13 cellular contexts compared by ENCODE assay signal in the genomic region with DNA sequence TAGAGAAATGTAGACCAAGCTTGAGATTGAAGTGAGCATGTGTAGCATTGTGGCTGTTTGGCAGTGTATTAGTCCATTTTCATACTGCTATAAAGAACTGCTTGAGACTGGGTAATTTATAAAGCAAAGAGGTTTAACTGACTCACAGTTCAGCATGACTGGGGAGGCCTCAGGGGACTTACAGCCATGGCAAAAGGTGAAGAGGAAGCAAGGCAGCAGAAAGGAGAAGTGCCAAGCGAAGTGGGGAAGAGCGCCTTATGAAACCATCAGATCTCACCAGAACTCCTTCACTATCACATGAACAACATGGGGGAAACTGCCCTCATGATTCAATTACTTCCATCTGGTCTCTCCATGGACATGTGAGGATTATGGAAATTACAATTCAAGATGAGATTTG. TPM values are rescaled to one million over a fixed set of nuclear protein-coding genes. Genes with fewer than 3 reads are reported as not detected.
DNase-seq lines count a peak whose midpoint lies in the region; ATAC-seq, FAIRE-seq and TF ChIP-seq lines count a peak whose summit lies in the region.
"Had no signal": no experiment of that assay in that cellular context is flagged by ENCODE, and none has a peak within 500 bp of the region (broad histone marks: within the 10 kb centered on the region; RNA-seq: fewer than 3 reads in every experiment).

No MANE protein-coding gene starts in this region.

- DNase-seq in GM19239 (ENCODE audit: insufficient read length, low spot score) (no peak), SIG-M5 treated with dmso at 0.1 percent for 504 hours (lab: John Stamatoyannopoulos, UW; ENCODE audit: unreplicated experiment) (peak; percentile 63), chondrocyte (ENCODE audit: low spot score) (no peak), osteoblast (ENCODE audit: insufficient read length, low spot score, missing footprints) (no peak)
- no peak for DNase-seq in activated CD8-positive, alpha-beta memory T cell treated with anti-CD3 and anti-CD28 coated beads for 24 hours
- DNase-seq: activated CD8-positive, alpha-beta T cell treated with anti-CD3 and anti-CD28 coated beads for 36 hours; Calu3; stimulated activated CD8-positive, alpha-beta memory T cell treated with anti-CD3 and anti-CD28 coated beads, Interleukin-4, amount 100 ng/mL, for 48 hours had no signal

- no peak overlapping the region for H3K4me3 Mint-ChIP-seq in stimulated activated memory B cell treated with anti-CD40 and anti-IgM and Interleukin-4, amounts not matched to agents 10 μg/mL and 1 μg/mL and 100 μg/mL, for 72 hours
- H3K4me3 Mint-ChIP-seq in chondrocyte (ENCODE audit: unreplicated experiment), result no peak overlapping the region
- H3K4me3 Mint-ChIP-seq: activated CD8-positive, alpha-beta T cell treated with anti-CD3 and anti-CD28 coated beads for 36 hours; activated naive CD8-positive, alpha-beta T cell had no signal

- no peaks in the 10 kb centered on the region for H3K36me3 ChIP-seq in osteoblast (ENCODE audit: insufficient read depth, low read length)

- no peak overlapping the region for H3K27ac ChIP-seq in osteoblast (ENCODE audit: low read depth, low read length)

- peaks cover 12% of the 10 kb centered on the region for H3K27me3 Mint-ChIP-seq in stimulated activated memory B cell treated with anti-CD40 and anti-IgM and Interleukin-4, amounts not matched to agents 10 μg/mL and 1 μg/mL and 100 μg/mL, for 72 hours
- peaks cover 8% of the 10 kb centered on the region for H3K27me3 Mint-ChIP-seq in chondrocyte (ENCODE audit: low read depth)
- H3K27me3 Mint-ChIP-seq: activated CD8-positive, alpha-beta T cell treated with anti-CD3 and anti-CD28 coated beads for 36 hours; activated naive CD8-positive, alpha-beta T cell had no signal

- ATAC-seq in HG03159 (IDR thresholded peaks at IDR 0.05; ENCODE audit: unreplicated experiment), result peak; percentile 71
- peak; percentile 97 for ATAC-seq in stimulated activated memory B cell treated with anti-CD40 and anti-IgM and Interleukin-4, amounts not matched to agents 10 μg/mL and 1 μg/mL and 100 μg/mL, for 72 hours
- ATAC-seq: activated CD8-positive, alpha-beta T cell treated with anti-CD3 and anti-CD28 coated beads for 36 hours had no signal

- no peaks in the 10 kb centered on the region for H3K27me3 ChIP-seq in osteoblast (ENCODE audit: insufficient read depth, low read length)

- no peak overlapping the region for H3K4me2 ChIP-seq in osteoblast (ENCODE audit: insufficient read depth, low read length)

- H3K9me3 ChIP-seq in osteoblast (ENCODE audit: low read depth, low read length), result no peaks in the 10 kb centered on the region

- H3K36me3 Mint-ChIP-seq in stimulated activated memory B cell treated with anti-CD40 and anti-IgM and Interleukin-4, amounts not matched to agents 10 μg/mL and 1 μg/mL and 100 μg/mL, for 72 hours, result peaks cover 10% of the 10 kb centered on the region
- no peaks in the 10 kb centered on the region for H3K36me3 Mint-ChIP-seq in chondrocyte (ENCODE audit: low read depth)

- H3K4me1 Mint-ChIP-seq in stimulated activated memory B cell treated with anti-CD40 and anti-IgM and Interleukin-4, amounts not matched to agents 10 μg/mL and 1 μg/mL and 100 μg/mL, for 72 hours, result peaks cover 16% of the 10 kb centered on the region
- no peaks in the 10 kb centered on the region for H3K4me1 Mint-ChIP-seq in chondrocyte (ENCODE audit: low read depth)

- no peaks in the 10 kb centered on the region for H4K20me1 ChIP-seq in osteoblast (ENCODE audit: insufficient read depth, low read length)

- H2AFZ ChIP-seq in osteoblast (ENCODE audit: low read length), result no peak overlapping the region

- peak; percentile 28 for FAIRE-seq in GM19239 (lab: Jason Lieb, UNC)
- FAIRE-seq: colon had no signal

- H3K79me2 ChIP-seq in osteoblast (ENCODE audit: insufficient read depth, low read length), result no peaks in the 10 kb centered on the region

- TF ChIP-seq CTCF in chondrocyte (IDR thresholded peaks at IDR 0.05) (no peak), osteoblast (IDR thresholded peaks at IDR 0.05; ENCODE audit: extremely low read depth, low read depth, low read length) (no peak)

- H3K4me1 ChIP-seq in osteoblast (ENCODE audit: insufficient read depth, low read length), result no peaks in the 10 kb centered on the region

- no peak overlapping the region for H3K4me3 ChIP-seq in osteoblast (ENCODE audit: insufficient read depth, low read length)

- peaks cover 6% of the 10 kb centered on the region for H3K9me3 Mint-ChIP-seq in stimulated activated memory B cell treated with anti-CD40 and anti-IgM and Interleukin-4, amounts not matched to agents 10 μg/mL and 1 μg/mL and 100 μg/mL, for 72 hours
- H3K9me3 Mint-ChIP-seq in chondrocyte (ENCODE audit: low read depth), result peaks cover 7% of the 10 kb centered on the region

- H3K27ac Mint-ChIP-seq in stimulated activated memory B cell treated with anti-CD40 and anti-IgM and Interleukin-4, amounts not matched to agents 10 μg/mL and 1 μg/mL and 100 μg/mL, for 72 hours, result peak overlapping the region; percentile 5
- no peak overlapping the region for H3K27ac Mint-ChIP-seq in chondrocyte (ENCODE audit: unreplicated experiment)
- H3K27ac Mint-ChIP-seq: activated CD8-positive, alpha-beta T cell treated with anti-CD3 and anti-CD28 coated beads for 36 hours; activated naive CD8-positive, alpha-beta T cell had no signal

RNA-seq across cellular contexts. Expression of gene CERS3, which starts 8.6 kb away (rescaled TPM):
- total RNA-seq in chondrocyte (not detected in 3 replicates), osteoblast (not detected in 2 replicates)
- total RNA-seq: activated CD8-positive, alpha-beta T cell treated with anti-CD3 and anti-CD28 coated beads for 36 hours; SK-MEL-5 had no signal
